In genomic region chr9:132853482-132853881, GRCh38 we compare ENCODE assay signal across 25 cellular contexts. TPM values are rescaled to one million over a fixed set of nuclear protein-coding genes. Genes with fewer than 3 reads are reported as not detected.
"Had no signal": no experiment of that assay in that cellular context is flagged by ENCODE, and none has a peak within 500 bp of the region (broad histone marks: within the 10 kb centered on the region; RNA-seq: fewer than 3 reads in every experiment).

No MANE protein-coding gene starts in this region.

- ATAC-seq: foreskin keratinocyte; gastroesophageal sphincter; heart right ventricle; left cardiac atrium; left lung; left ventricle myocardium superior; lower lobe of right lung; mucosa of descending colon; naive thymus-derived CD8-positive, alpha-beta T cell had no signal

- H3K27ac ChIP-seq: colonic mucosa, dorsolateral prefrontal cortex, esophagus muscularis mucosa, foreskin keratinocyte, gastroesophageal sphincter, heart right ventricle, left lung, lower lobe of right lung had no signal

- FAIRE-seq: endothelial cell of umbilical vein, frontal cortex had no signal

- H3K27ac Mint-ChIP-seq: immature natural killer cell; mesothelial cell of epicardium; naive B cell; naive thymus-derived CD8-positive, alpha-beta T cell had no signal

- H3K27me3 ChIP-seq: colonic mucosa, dorsolateral prefrontal cortex, esophagus muscularis mucosa, gastroesophageal sphincter had no signal

- DNase-seq: colonic mucosa; dermis blood vessel endothelial cell; dorsolateral prefrontal cortex; effector CD4-positive, alpha-beta T cell; effector memory CD4-positive, alpha-beta T cell; foreskin keratinocyte; head of caudate nucleus; heart right ventricle; hippocampal formation; immature natural killer cell; islet precursor cell; left cardiac atrium; left ventricle myocardium superior; mesenchymal stem cell; mucosa of descending colon; naive B cell; naive thymus-derived CD8-positive, alpha-beta T cell had no signal

- H3K36me3 ChIP-seq: colonic mucosa, esophagus muscularis mucosa, gastroesophageal sphincter, heart right ventricle, left lung, lower lobe of right lung had no signal

- H3K4me3 ChIP-seq: colonic mucosa, dorsolateral prefrontal cortex, esophagus muscularis mucosa, gastroesophageal sphincter, heart right ventricle, left lung, lower lobe of right lung, mucosa of descending colon had no signal

- H3K4me1 ChIP-seq: colonic mucosa, foreskin keratinocyte, left lung, lower lobe of right lung had no signal

- H3K9me3 Mint-ChIP-seq: immature natural killer cell; mesothelial cell of epicardium; naive B cell; naive thymus-derived CD8-positive, alpha-beta T cell had no signal

- H3K4me3 Mint-ChIP-seq: immature natural killer cell, mesothelial cell of epicardium had no signal

- H3K9me3 ChIP-seq: colonic mucosa, esophagus muscularis mucosa, gastroesophageal sphincter, heart right ventricle, left lung, lower lobe of right lung, mucosa of descending colon had no signal

- H3K36me3 Mint-ChIP-seq: immature natural killer cell; mesothelial cell of epicardium; naive B cell; naive thymus-derived CD8-positive, alpha-beta T cell had no signal

RNA-seq across cellular contexts. Expression of gene AK8, which starts 24.6 kb away (rescaled TPM):
- total RNA-seq: dermis blood vessel endothelial cell; endothelial cell of umbilical vein; fibroblast of villous mesenchyme; naive thymus-derived CD8-positive, alpha-beta T cell had no signal
